In the genomic region with DNA sequence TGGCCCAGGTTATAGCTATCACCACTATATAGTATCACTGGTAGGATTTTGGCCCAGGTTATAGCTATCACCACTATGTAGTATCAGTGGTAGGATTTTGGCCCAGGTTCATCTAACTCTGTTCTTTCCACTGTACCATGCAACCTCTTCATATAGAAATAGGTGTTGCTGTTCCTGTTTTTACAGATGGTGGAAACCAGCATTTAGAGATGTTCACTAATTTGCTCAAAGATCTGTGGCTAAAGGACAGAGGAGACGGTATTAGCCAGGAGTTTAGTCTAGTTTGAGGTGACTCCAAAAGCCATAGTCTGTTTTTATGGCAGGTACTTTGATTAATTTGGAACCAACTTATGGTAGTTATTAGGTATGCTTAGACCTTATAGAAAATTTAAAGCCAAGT, we compare ENCODE assay signal across 20 cellular contexts. TPM values are rescaled to one million over a fixed set of nuclear protein-coding genes. Genes with fewer than 3 reads are reported as not detected.
A peak's percentile ranks its signal among the peaks of the same experiment; 100 is the strongest.
DNase-seq lines count a peak whose midpoint lies in the region; ATAC-seq and TF ChIP-seq lines count a peak whose summit lies in the region.
"Had no signal": no experiment of that assay in that cellular context is flagged by ENCODE, and none has a peak within 500 bp of the region (broad histone marks: within the 10 kb centered on the region; RNA-seq: fewer than 3 reads in every experiment).

No MANE protein-coding gene starts in this region.

- H3K79me2 ChIP-seq in neural cell (replicated peaks; ENCODE audit: insufficient read depth, low read length) = peaks cover 69% of the 10 kb centered on the region

- H3K4me3 Mint-ChIP-seq in CD8-positive, alpha-beta T cell = no peak overlapping the region
- H3K4me3 Mint-ChIP-seq in activated T-helper 17 cell treated with anti-CD3 and anti-CD28 coated beads, Interleukin-2, amount 50 U/mL, for 72 hours = peak overlapping the region; percentile 97

- H3K4me3 ChIP-seq in CD8-positive, alpha-beta T cell (ENCODE audit: low read depth, low read length) = no peak overlapping the region
- H3K4me3 ChIP-seq in neural cell (ENCODE audit: low read length) (peak overlapping the region; percentile 42), aorta (ENCODE audit: low read length in 2 of 2) (no peak overlapping the region)
- H3K4me3 ChIP-seq: gastrocnemius medialis, thyroid gland had no signal

- ATAC-seq in CD8-positive, alpha-beta T cell = no peak
- ATAC-seq in HG02852 (IDR thresholded peaks at IDR 0.05; ENCODE audit: unreplicated experiment) (peak; percentile 23), aorta (ENCODE audit: low FRiP score) (no peak)
- ATAC-seq in activated T-helper 17 cell treated with anti-CD3 and anti-CD28 coated beads, Interleukin-2, amount 50 U/mL, for 72 hours (replicated peaks) = no peak
- ATAC-seq: gastrocnemius medialis had no signal

- no peaks in the 10 kb centered on the region for H3K27me3 ChIP-seq in CD8-positive, alpha-beta T cell (ENCODE audit: insufficient read depth, low read length)
- no peaks in the 10 kb centered on the region for H3K27me3 ChIP-seq in neural cell (ENCODE audit: insufficient read depth, low read depth, low read length)
- no peaks in the 10 kb centered on the region for H3K27me3 ChIP-seq in aorta (ENCODE audit: control insufficient read depth in 1 of 2, insufficient read depth in 2 of 2, low read length in 1 of 2)
- H3K27me3 ChIP-seq: gastrocnemius medialis, thyroid gland had no signal

- no peaks in the 10 kb centered on the region for H4K20me1 ChIP-seq in neural cell (ENCODE audit: insufficient read depth)

- H3F3A ChIP-seq in neural cell (ENCODE audit: insufficient read depth, low read length, poor library complexity, severe bottlenecking) = no peaks in the 10 kb centered on the region

- H3K9me3 Mint-ChIP-seq in CD8-positive, alpha-beta T cell = no peaks in the 10 kb centered on the region
- H3K9me3 Mint-ChIP-seq in activated T-helper 17 cell treated with anti-CD3 and anti-CD28 coated beads, Interleukin-2, amount 50 U/mL, for 72 hours = no peaks in the 10 kb centered on the region
- H3K9me3 Mint-ChIP-seq: mesothelial cell of epicardium; stimulated activated effector memory CD8-positive, alpha-beta T cell treated with anti-CD3 and anti-CD28 coated beads, Interleukin-12 subunit alpha, Interleukin-12 subunit beta, amount 100 ng/mL, for 72 hours had no signal

- H2AFZ ChIP-seq in neural cell (ENCODE audit: low read depth, low read length) = no peak overlapping the region

- no peak for TF ChIP-seq CTCF in CD8-positive, alpha-beta T cell (IDR thresholded peaks at IDR 0.05)
- no peak for TF ChIP-seq CTCF in neural cell (IDR thresholded peaks at IDR 0.05; ENCODE audit: poor library complexity, severe bottlenecking)

- H3K27me3 Mint-ChIP-seq in CD8-positive, alpha-beta T cell (ENCODE audit: low read depth) = no peaks in the 10 kb centered on the region
- no peaks in the 10 kb centered on the region for H3K27me3 Mint-ChIP-seq in activated T-helper 17 cell treated with anti-CD3 and anti-CD28 coated beads, Interleukin-2, amount 50 U/mL, for 72 hours

- DNase-seq in CD8-positive, alpha-beta T cell = no peak
- DNase-seq in NCI-H187 treated with DMSO at 0.1 percent for 48 hours (lab: John Stamatoyannopoulos, UW) = no peak
- DNase-seq in aorta = no peak
- no peak for DNase-seq in NCI-H748 treated with DMSO at 0.1 percent for 48 hours (lab: John Stamatoyannopoulos, UW)
- no peak for DNase-seq in pons (ENCODE audit: low spot score)
- DNase-seq: activated CD8-positive, alpha-beta memory T cell treated with anti-CD3 and anti-CD28 coated beads, Interleukin-2, amount 50 U/mL, for 48 hours; activated gamma-delta T cell treated with Interleukin-2 at 50 U/mL for 16 hours; amniotic stem cell; Calu3; caudate nucleus; gastrocnemius medialis; left colon; MV-4-11; NCI-H446; thyroid gland had no signal

- H3K9me2 ChIP-seq in neural cell (ENCODE audit: insufficient read depth, low read length) = no peaks in the 10 kb centered on the region

- H3K4me1 Mint-ChIP-seq in CD8-positive, alpha-beta T cell (ENCODE audit: low read depth) = peaks cover 57% of the 10 kb centered on the region
- H3K4me1 Mint-ChIP-seq in activated T-helper 17 cell treated with anti-CD3 and anti-CD28 coated beads, Interleukin-2, amount 50 U/mL, for 72 hours = peaks cover 34% of the 10 kb centered on the region

- H3K27ac ChIP-seq in CD8-positive, alpha-beta T cell (ENCODE audit: low read depth, low read length) = no peak overlapping the region
- no peak overlapping the region for H3K27ac ChIP-seq in neural cell (ENCODE audit: low read length)
- H3K27ac ChIP-seq in aorta (ENCODE audit: low read depth in 1 of 2, low read length in 2 of 2) = peak overlapping the region in 1 of 2 donors; percentile 28
- H3K27ac ChIP-seq: thyroid gland had no signal

- no peaks in the 10 kb centered on the region for H3K9me3 ChIP-seq in CD8-positive, alpha-beta T cell (ENCODE audit: low read length)
- H3K9me3 ChIP-seq in neural cell (ENCODE audit: low read length) = no peaks in the 10 kb centered on the region
- H3K9me3 ChIP-seq in aorta (ENCODE audit: control insufficient read depth, low read length) = no peaks in the 10 kb centered on the region
- H3K9me3 ChIP-seq: gastrocnemius medialis, thyroid gland had no signal

- peaks cover 6% of the 10 kb centered on the region for H3K36me3 Mint-ChIP-seq in CD8-positive, alpha-beta T cell
- H3K36me3 Mint-ChIP-seq in activated T-helper 17 cell treated with anti-CD3 and anti-CD28 coated beads, Interleukin-2, amount 50 U/mL, for 72 hours (ENCODE audit: low read depth) = peaks cover 13% of the 10 kb centered on the region
- H3K36me3 Mint-ChIP-seq: mesothelial cell of epicardium had no signal

- WGBS in aorta, 2 donors = 72 to 74% methylated on average over 1 of the region's 1 CpG

- H3K36me3 ChIP-seq in CD8-positive, alpha-beta T cell (ENCODE audit: insufficient read depth, low read length) = no peaks in the 10 kb centered on the region
- H3K36me3 ChIP-seq in neural cell (ENCODE audit: insufficient read depth, low read length) (no peaks in the 10 kb centered on the region), aorta (ENCODE audit: control insufficient read depth in 1 of 2, insufficient read depth in 2 of 2, low read length in 1 of 2) (no peaks in the 10 kb centered on the region)
- H3K36me3 ChIP-seq: gastrocnemius medialis, thyroid gland had no signal

- CTCF ChIA-PET in CD8-positive, alpha-beta T cell (lab: Charles Lee) = interaction anchor here (1.1 kb wide), 1 partner anchor 9 kb away, joined by 3 read pairs; no protein-coding TSS in a partner anchor

- no peak overlapping the region for H3K9ac ChIP-seq in neural cell (ENCODE audit: low read length)

- H3K4me2 ChIP-seq in neural cell (ENCODE audit: low read length) = no peak overlapping the region

- H3K4me1 ChIP-seq in CD8-positive, alpha-beta T cell (ENCODE audit: insufficient read depth, low read length) = peaks cover 26% of the 10 kb centered on the region
- peaks cover 3 to 7% of the 10 kb centered on the region in 2 donors for H3K4me1 ChIP-seq in aorta (ENCODE audit: control insufficient read depth in 1 of 2, insufficient read depth in 2 of 2, low read length in 2 of 2)

- POLR2A ChIA-PET in CD8-positive, alpha-beta T cell (lab: Charles Lee) = interaction anchor here (0.6 to 1.3 kb wide), 2 partner anchors 11 to 890 kb away, joined by 3 to 4 read pairs; no protein-coding TSS in a partner anchor

- no peak for TF ChIP-seq RAD21 in neural cell (conservative IDR thresholded peaks at IDR 0.05)

- TF ChIP-seq EP300 in neural cell (conservative IDR thresholded peaks at IDR 0.05; ENCODE audit: poor library complexity, severe bottlenecking) = no peak

- H3K27ac Mint-ChIP-seq in CD8-positive, alpha-beta T cell = peak overlapping the region; percentile 62
- no peak overlapping the region for H3K27ac Mint-ChIP-seq in activated T-helper 17 cell treated with anti-CD3 and anti-CD28 coated beads, Interleukin-2, amount 50 U/mL, for 72 hours
- H3K27ac Mint-ChIP-seq: mesothelial cell of epicardium had no signal

- intact Hi-C loops in CD8-positive, alpha-beta T cell (cut with DNase I, micrococcal nuclease) = loop anchor here in 1 of 2 experiments (5.0 to 10.0 kb wide), 2 partner anchors 82 to 151 kb away; no protein-coding TSS in a partner anchor
- intact Hi-C loops in aorta (cut with DNase I) = loop anchor here in 1 of 2 donors (5.0 kb wide), 1 partner anchor 42 kb away; no protein-coding TSS in a partner anchor

TF ChIP-seq in neural cell, 6 proteins besides CTCF, POLR2A, EP300 and RAD21 (continues in another document):
- TF ChIP-seq MXI1 (conservative IDR thresholded peaks at IDR 0.05; ENCODE audit: poor library complexity, severe bottlenecking) (no peak), POLR2AphosphoS5 (IDR thresholded peaks at IDR 0.05) (no peak), SMC3 (conservative IDR thresholded peaks at IDR 0.05; ENCODE audit: poor library complexity) (no peak), EZH2 (IDR thresholded peaks at IDR 0.05; ENCODE audit: borderline replicate concordance, insufficient read depth, low read length, poor library complexity, severe bottlenecking) (no peak), TAF1 (IDR thresholded peaks at IDR 0.05; ENCODE audit: low read depth) (no peak)

RNA-seq across cellular contexts. Expression of gene LRCH3, which starts 3.1 kb away (rescaled TPM):
- 10 to 100 TPM; 37.1 to 39.7 TPM for total RNA-seq in CD8-positive, alpha-beta T cell
- total RNA-seq in activated T-helper 17 cell treated with anti-CD3 and anti-CD28 coated beads, Interleukin-2, amount 50 U/mL, for 72 hours = 10 to 100 TPM; 59.2 to 62.8 TPM
- polyA plus RNA-seq in neural cell (36.2 and 41.4 TPM in 2 replicates), aorta (10 to 100 TPM; 15.4 to 18.2 TPM)
- polyA minus RNA-seq in neural cell = 128 and 135 TPM in 2 replicates
- total RNA-seq in aorta = 100 to 1,000 TPM in 1 of 2 donors, 10 to 100 TPM in 1; 76.1 to 104 TPM

RNA-seq across cellular contexts. Expression of gene FYTTD1, which starts 44.4 kb away (rescaled TPM):
- 10 to 100 TPM; 80.9 to 88.0 TPM for total RNA-seq in CD8-positive, alpha-beta T cell
- total RNA-seq in activated T-helper 17 cell treated with anti-CD3 and anti-CD28 coated beads, Interleukin-2, amount 50 U/mL, for 72 hours = 10 to 100 TPM; 14.5 to 23.7 TPM
- 74.7 and 87.0 TPM in 2 replicates for polyA plus RNA-seq in neural cell
- 98.4 and 138 TPM in 2 replicates for polyA minus RNA-seq in neural cell
- total RNA-seq in aorta = 10 to 100 TPM; 55.0 to 58.6 TPM
- polyA plus RNA-seq in aorta = 10 to 100 TPM; 25.4 to 26.4 TPM

RNA-seq across cellular contexts. Expression of gene RUBCN, which starts 57.4 kb away (rescaled TPM):
- 10 to 100 TPM; 32.6 to 33.6 TPM for total RNA-seq in CD8-positive, alpha-beta T cell
- 10 to 100 TPM; 33.8 to 34.0 TPM for total RNA-seq in activated T-helper 17 cell treated with anti-CD3 and anti-CD28 coated beads, Interleukin-2, amount 50 U/mL, for 72 hours
- polyA plus RNA-seq in neural cell (16.1 and 22.8 TPM in 2 replicates), aorta (10 to 100 TPM in 1 of 2 donors, 1 to 10 TPM in 1; 6.9 to 14.3 TPM)
- polyA minus RNA-seq in neural cell = 41.1 and 42.6 TPM in 2 replicates
- total RNA-seq in aorta = 10 to 100 TPM; 38.2 to 41.1 TPM
